In genomic region chr14:75003250-75004027, GRCh38 we compare ENCODE assay signal across 1 cellular context.
TF ChIP-seq lines count a peak whose summit lies in the region.

No MANE protein-coding gene starts in this region.

TF ChIP-seq in WTC11, 78 proteins besides CTCF, POLR2A, EP300 and RAD21 (continued from another document):
- TF ChIP-seq ATF2 (CRISPR knock-in tag; IDR thresholded peaks at IDR 0.05; ENCODE audit: borderline replicate concordance, low read depth) (no peak), NFE2L1 (CRISPR knock-in tag; IDR thresholded peaks at IDR 0.05) (no peak), CREM (CRISPR knock-in tag; IDR thresholded peaks at IDR 0.05) (no peak), ZNF138 (CRISPR knock-in tag; conservative IDR thresholded peaks at IDR 0.05) (no peak), TEAD1 (CRISPR knock-in tag; IDR thresholded peaks at IDR 0.05) (no peak), RORB (CRISPR knock-in tag; IDR thresholded peaks at IDR 0.05) (no peak)
